8 cellular contexts compared by ENCODE assay signal in the genomic region with DNA sequence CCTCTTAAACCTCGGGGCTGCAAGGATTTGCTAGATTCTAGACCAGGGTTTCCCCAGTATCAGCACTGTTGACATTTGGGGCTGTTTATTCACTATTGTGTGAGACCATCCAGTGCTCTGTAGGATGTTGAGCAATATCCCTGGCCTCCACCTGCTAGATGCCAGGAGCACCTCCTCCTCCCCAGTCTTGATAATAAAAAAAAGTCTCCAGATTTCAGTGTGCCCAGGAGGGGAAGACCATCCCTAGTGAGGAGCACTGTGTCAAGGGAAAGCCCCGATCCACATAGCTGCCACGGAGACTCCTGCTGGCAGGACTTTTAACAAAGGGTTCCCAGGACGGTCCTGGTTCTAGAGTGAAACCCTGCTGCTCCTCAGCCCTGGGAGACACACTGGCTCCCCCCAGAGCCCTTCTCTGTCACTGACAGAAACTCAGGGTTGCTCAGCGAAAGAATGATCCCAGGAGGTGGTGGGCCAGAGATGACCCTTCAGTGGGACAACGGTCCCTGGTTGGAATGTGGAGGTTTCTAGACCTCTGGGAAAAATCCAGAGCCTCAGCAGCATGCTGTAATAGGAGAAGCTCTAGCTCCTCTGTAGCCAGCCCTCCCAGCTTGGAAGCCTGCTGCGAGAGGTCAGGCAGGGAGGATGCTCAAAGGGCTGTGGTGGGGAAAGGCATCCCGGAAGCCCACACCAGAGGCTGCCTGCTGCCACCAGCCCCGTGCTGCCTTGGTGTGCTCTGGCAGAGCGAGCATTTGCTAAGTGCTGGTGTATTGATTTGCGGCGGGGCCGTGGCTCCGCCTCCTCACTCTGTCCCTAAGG. TPM values are rescaled to one million over a fixed set of nuclear protein-coding genes. Genes with fewer than 3 reads are reported as not detected.
DNase-seq lines count a peak whose midpoint lies in the region; ATAC-seq and TF ChIP-seq lines count a peak whose summit lies in the region.

No MANE protein-coding gene starts in this region.

- H3K4me1 ChIP-seq in BLaER1 treated with 17β-estradiol and CSF1 and Interleukin-3, amounts not matched to agents 10 nM and 100 nM = peaks cover 16 to 35% (median 26%) of the 10 kb centered on the region in 10 experiments
- H3K4me1 ChIP-seq in muscle layer of colon (ENCODE audit: insufficient read depth, low read length) = peaks cover 62% of the 10 kb centered on the region

- TF ChIP-seq CTCF in CD14-positive monocyte (IDR thresholded peaks at IDR 0.05) = no peak

- H3K36me3 ChIP-seq in BLaER1 treated with 17β-estradiol and CSF1 and Interleukin-3, amounts not matched to agents 10 nM and 100 nM = peaks cover 0 to 59% (median 35%) of the 10 kb centered on the region in 11 experiments; a peak in 15 of 22 replicates
- H3K36me3 ChIP-seq in muscle layer of colon (ENCODE audit: insufficient read depth, low read length) = peaks cover 62% of the 10 kb centered on the region

- no peak overlapping the region for H3K4me3 ChIP-seq in BLaER1 treated with 17β-estradiol and CSF1 and Interleukin-3, amounts not matched to agents 10 nM and 100 nM
- no peak overlapping the region for H3K4me3 ChIP-seq in muscle layer of colon (ENCODE audit: low read depth in 1 of 2, low read length in 2 of 2)

- H3K27me3 ChIP-seq in BLaER1 treated with 17β-estradiol and CSF1 and Interleukin-3, amounts not matched to agents 10 nM and 100 nM = no peaks in the 10 kb centered on the region
- no peaks in the 10 kb centered on the region for H3K27me3 ChIP-seq in muscle layer of colon (ENCODE audit: control insufficient read depth in 1 of 2, insufficient read depth in 2 of 2, low read length in 2 of 2)

- ATAC-seq in GM21723 (IDR thresholded peaks at IDR 0.05; ENCODE audit: unreplicated experiment) (no peak), GM19324 (IDR thresholded peaks at IDR 0.05; ENCODE audit: low FRiP score, unreplicated experiment) (no peak)

- intact Hi-C loops in CD14-positive monocyte (cut with micrococcal nuclease) = no loop called here

- H3K4me3 Mint-ChIP-seq in CD14-positive monocyte = no peak overlapping the region

- peak overlapping the region in 6 of 11 experiments; percentile 3 to 38 (median 15); a peak in 4 of 22 replicates for H3K9ac ChIP-seq in BLaER1 treated with 17β-estradiol and CSF1 and Interleukin-3, amounts not matched to agents 10 nM and 100 nM
- no peak overlapping the region for H3K9ac ChIP-seq in muscle layer of colon (ENCODE audit: low read length)

- H3K4me2 ChIP-seq in BLaER1 treated with 17β-estradiol and CSF1 and Interleukin-3, amounts not matched to agents 10 nM and 100 nM = no peak overlapping the region

- peaks cover 2 to 3% (median 2%) of the 10 kb centered on the region in 3 donors for H3K27me3 Mint-ChIP-seq in CD14-positive monocyte (ENCODE audit: low read depth in 3 of 3)

- H3K36me3 Mint-ChIP-seq in CD14-positive monocyte = peaks cover 2 to 3% of the 10 kb centered on the region in 2 donors

- no peak overlapping the region for H3K27ac Mint-ChIP-seq in CD14-positive monocyte

- peaks cover 20% of the 10 kb centered on the region for H3K4me1 Mint-ChIP-seq in CD14-positive monocyte

- H4K20me1 ChIP-seq in BLaER1 treated with 17β-estradiol and CSF1 and Interleukin-3, amounts not matched to agents 10 nM and 100 nM = peaks cover 0 to 10% (median 0%) of the 10 kb centered on the region in 11 experiments; a peak in 5 of 22 replicates

- H3K9me3 Mint-ChIP-seq in CD14-positive monocyte = no peaks in the 10 kb centered on the region

- H3K27ac ChIP-seq in BLaER1 treated with 17β-estradiol and CSF1 and Interleukin-3, amounts not matched to agents 10 nM and 100 nM = no peak overlapping the region; a peak in 1 of 22 replicates
- H3K27ac ChIP-seq in caudate nucleus (ENCODE audit: low read depth, low read length) (peak overlapping the region; percentile 85), muscle layer of colon (ENCODE audit: low read depth, low read length) (peak overlapping the region; percentile 43)

- no peaks in the 10 kb centered on the region for H3K9me3 ChIP-seq in BLaER1 treated with 17β-estradiol and CSF1 and Interleukin-3, amounts not matched to agents 10 nM and 100 nM (replicated peaks in 1 of 11)
- no peaks in the 10 kb centered on the region for H3K9me3 ChIP-seq in muscle layer of colon (ENCODE audit: low read length)

- DNase-seq in NCI-H146 treated with DMSO at 0.1 percent for 48 hours (lab: John Stamatoyannopoulos, UW; ENCODE audit: unreplicated experiment) = peak; percentile 90
- peak in 24 of 61 donors; percentile 16 to 60 (median 36) for DNase-seq in caudate nucleus (lab: John Stamatoyannopoulos, UW)
- DNase-seq in CD14-positive monocyte (ENCODE audit: low spot score) = no peak
- no peak for DNase-seq in stimulated activated CD4-positive, alpha-beta T cell treated with anti-CD3 and anti-CD28 coated beads, Interleukin-15, amount 100 ng/mL, for 24 hours

RNA-seq across cellular contexts. Expression of gene LYL1, which starts 20.3 kb away (rescaled TPM):
- polyA plus RNA-seq in CD14-positive monocyte = 10 to 100 TPM; 35.7 to 37.1 TPM

RNA-seq across cellular contexts. Expression of gene TRMT1, which starts 34.1 kb away (rescaled TPM):
- 10 to 100 TPM; 14.5 TPM for polyA plus RNA-seq in CD14-positive monocyte

RNA-seq across cellular contexts. Expression of gene NACC1, which starts 35.7 kb away (rescaled TPM):
- polyA plus RNA-seq in CD14-positive monocyte = 1 to 10 TPM; 1.1 to 2.2 TPM

Comparison
In these comparisons a context has a peak if more than half of its experiments do, and no peak if none do; other contexts are left out.
1. H3K27ac ChIP-seq: peak in caudate nucleus (single experiment) and muscle layer of colon (single experiment); none in BLaER1 treated with 17β-estradiol and CSF1 and Interleukin-3, amounts not matched to agents 10 nM and 100 nM (0 of 11).